Comparison of ENCODE assay signal across 8 cellular contexts in the genomic region with DNA sequence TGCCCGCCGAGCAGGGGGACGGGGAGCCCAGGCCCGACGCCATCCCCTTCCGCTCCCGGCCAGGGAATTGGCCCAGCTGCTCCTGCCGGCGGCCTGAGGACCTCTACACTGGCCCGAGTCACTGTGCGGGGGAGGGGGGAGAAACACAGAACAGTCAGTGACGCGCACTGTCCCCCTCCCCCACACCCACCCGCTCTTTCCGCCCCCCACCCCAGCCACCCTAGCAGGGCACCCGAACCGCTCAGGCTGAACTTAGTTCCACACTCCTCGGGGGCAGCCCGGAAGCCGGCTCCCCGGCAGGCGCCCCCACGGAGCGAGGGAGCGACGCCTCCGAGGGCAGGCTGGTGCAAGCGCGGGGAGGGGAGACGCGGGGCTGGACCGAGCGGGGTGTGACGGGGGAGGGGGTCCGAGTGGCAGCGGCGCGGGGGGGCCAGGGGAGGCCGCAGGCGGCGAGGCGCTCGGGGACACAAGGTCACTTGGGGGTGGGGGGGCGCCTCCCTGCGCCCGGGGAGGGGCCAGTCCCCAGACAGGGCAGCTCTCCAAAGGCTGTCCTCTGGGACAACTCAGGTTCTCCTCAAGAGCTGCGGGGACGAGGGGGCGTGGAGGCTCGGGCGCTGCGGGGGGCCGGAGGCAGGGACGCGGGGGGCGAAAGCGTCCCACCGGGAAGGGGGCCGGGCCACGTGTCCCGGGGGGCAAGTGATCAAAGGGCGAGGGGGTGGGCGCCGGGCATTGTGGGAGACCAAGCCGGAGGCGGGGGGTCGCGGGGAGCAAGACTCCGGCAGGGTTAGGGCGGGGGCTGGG. TPM values are rescaled to one million over a fixed set of nuclear protein-coding genes. Genes with fewer than 3 reads are reported as not detected.
DNase-seq lines count a peak whose midpoint lies in the region; ATAC-seq and TF ChIP-seq lines count a peak whose summit lies in the region.

No MANE protein-coding gene starts in this region.

- H3K4me1 ChIP-seq in cardiac muscle cell (ENCODE audit: low read depth) (peaks cover 39% of the 10 kb centered on the region), ovary (ENCODE audit: insufficient read depth) (peaks cover 23% of the 10 kb centered on the region)

- H3K9me3 ChIP-seq in cardiac muscle cell (ENCODE audit: low read depth): no peaks in the 10 kb centered on the region
- H3K9me3 ChIP-seq in ovary: no peaks in the 10 kb centered on the region

- no peak for TF ChIP-seq EP300 in ovary (IDR thresholded peaks at IDR 0.05)

- no peak for TF ChIP-seq POLR2A in ovary (IDR thresholded peaks at IDR 0.05)

- no peaks in the 10 kb centered on the region for H3K27me3 ChIP-seq in cardiac muscle cell
- no peaks in the 10 kb centered on the region for H3K27me3 ChIP-seq in ovary

- POLR2A ChIA-PET in RWPE1 (lab: Yijun Ruan, JAX; ENCODE audit: low non-redundant PET): interaction anchor here (0.5 to 0.7 kb wide), 4 partner anchors 32 to 231 kb away, joined by 3 to 4 read pairs (median 3); partner anchors contain the start of gene COPS7A

- CTCF ChIA-PET in RWPE1 (lab: Yijun Ruan, JAX): interaction anchor here (0.7 kb wide), 1 partner anchor 219 kb away, joined by 3 read pairs; no protein-coding TSS in a partner anchor

- no peak for TF ChIP-seq CTCF in RWPE1 (conservative IDR thresholded peaks at IDR 0.05; ENCODE audit: low read depth)
- TF ChIP-seq CTCF in cardiac muscle cell (IDR thresholded peaks at IDR 0.05; ENCODE audit: low read depth, low read length): no peak
- TF ChIP-seq CTCF in ovary (IDR thresholded peaks at IDR 0.05): no peak

- 0 to 4% (median 1%) methylated on average over 20 to 70 of the region's 70 CpGs for WGBS in ovary, 3 donors

- peak overlapping the region in 1 of 2 donors; percentile 91 for H3K27ac Mint-ChIP-seq in activated naive CD4-positive, alpha-beta T cell treated with anti-CD3 and anti-CD28 coated beads, Interleukin-2, amount 50 U/mL, for 72 hours

- H3K27ac ChIP-seq in RWPE1: peak overlapping the region; percentile 89
- peak overlapping the region; percentile 94 for H3K27ac ChIP-seq in cardiac muscle cell
- H3K27ac ChIP-seq in ovary: peak overlapping the region; percentile 93 to 97

- H3K4me3 ChIP-seq in cardiac muscle cell: peak overlapping the region; percentile 64
- peak overlapping the region; percentile 98 for H3K4me3 ChIP-seq in ovary

- peaks cover 7% of the 10 kb centered on the region for H3K36me3 ChIP-seq in cardiac muscle cell
- no peaks in the 10 kb centered on the region for H3K36me3 ChIP-seq in ovary

- H3K9me3 Mint-ChIP-seq in activated naive CD4-positive, alpha-beta T cell treated with anti-CD3 and anti-CD28 coated beads, Interleukin-2, amount 50 U/mL, for 72 hours: no peaks in the 10 kb centered on the region

- peak; percentile 29 for DNase-seq in NCI-H2029 (lab: John Stamatoyannopoulos, UW)
- no peak for DNase-seq in NCI-H2029 treated with DMSO at 0.1 percent for 48 hours (lab: John Stamatoyannopoulos, UW)
- no peak for DNase-seq in RWPE1 (ENCODE audit: low spot score)
- peak; percentile 56 to 79 for DNase-seq in activated naive CD4-positive, alpha-beta T cell treated with anti-CD3 and anti-CD28 coated beads, Interleukin-2, amount 50 U/mL, for 72 hours (ENCODE audit: low spot score in 2 of 2)
- DNase-seq in cardiac muscle cell (ENCODE audit: low read depth in 1 of 2, low spot score in 1 of 2): peak; percentile 50 to 63
- DNase-seq in ovary: peak; percentile 80 to 87 (median 84)
- DNase-seq in NOMO-1 treated with dmso at 0.1 percent for 144 hours (lab: John Stamatoyannopoulos, UW; ENCODE audit: unreplicated experiment): no peak
- DNase-seq in H4 (ENCODE audit: low spot score): no peak

- intact Hi-C loops in ovary (cut with DNase I): no loop called here

- peaks cover 22 to 32% of the 10 kb centered on the region in 2 donors for H3K36me3 Mint-ChIP-seq in activated naive CD4-positive, alpha-beta T cell treated with anti-CD3 and anti-CD28 coated beads, Interleukin-2, amount 50 U/mL, for 72 hours

- ATAC-seq in activated naive CD4-positive, alpha-beta T cell treated with anti-CD3 and anti-CD28 coated beads, Interleukin-2, amount 50 U/mL, for 72 hours: peak; percentile 34 to 58

RNA-seq across cellular contexts. Expression of gene CHD4, which starts 0.6 kb away (rescaled TPM):
- 100 to 1,000 TPM; 288 to 307 TPM for total RNA-seq in activated naive CD4-positive, alpha-beta T cell treated with anti-CD3 and anti-CD28 coated beads, Interleukin-2, amount 50 U/mL, for 72 hours
- 363 and 580 TPM in 2 replicates for total RNA-seq in cardiac muscle cell
- 155 and 204 TPM in 2 replicates for polyA plus RNA-seq in cardiac muscle cell
- 100 to 1,000 TPM; 137 to 297 (median 227) TPM for total RNA-seq in ovary
- 100 to 1,000 TPM; 118 to 177 TPM for polyA plus RNA-seq in ovary
- total RNA-seq in H4 (2014; rRNA removed; shearing (Covaris generic)): 242 and 246 TPM in 2 replicates

RNA-seq across cellular contexts. Expression of gene LPAR5, which starts 29.2 kb away (rescaled TPM):
- 1 to 10 TPM; 2.8 to 5.1 TPM for total RNA-seq in activated naive CD4-positive, alpha-beta T cell treated with anti-CD3 and anti-CD28 coated beads, Interleukin-2, amount 50 U/mL, for 72 hours
- total RNA-seq in cardiac muscle cell (0.07 and 0.71 TPM in 2 replicates), ovary (1 to 10 TPM in 6 of 7 donors, under 1 TPM in 1; 0.83 to 2.2 (median 1.3) TPM)
- polyA plus RNA-seq in cardiac muscle cell (0.10 and 0.78 TPM in 2 replicates), ovary (1 to 10 TPM in 1 of 2 donors, under 1 TPM in 1; 0.57 to 2.6 TPM)
- total RNA-seq in H4 (2014; rRNA removed; shearing (Covaris generic)): 0.04 TPM in 1 of 2 replicates, not detected in the other

RNA-seq across cellular contexts. Expression of gene NOP2, which starts 38.4 kb away (rescaled TPM):
- total RNA-seq in activated naive CD4-positive, alpha-beta T cell treated with anti-CD3 and anti-CD28 coated beads, Interleukin-2, amount 50 U/mL, for 72 hours: 10 to 100 TPM; 78.8 to 79.8 TPM
- total RNA-seq in cardiac muscle cell: 20.4 and 45.5 TPM in 2 replicates
- polyA plus RNA-seq in cardiac muscle cell: 36.2 and 38.2 TPM in 2 replicates
- total RNA-seq in ovary: 10 to 100 TPM; 11.6 to 46.9 (median 24.5) TPM
- 10 to 100 TPM; 11.6 to 31.2 TPM for polyA plus RNA-seq in ovary
- total RNA-seq in H4 (2014; rRNA removed; shearing (Covaris generic)): 64.3 and 90.3 TPM in 2 replicates

RNA-seq across cellular contexts. Expression of gene ACRBP, which starts 40.7 kb away (rescaled TPM):
- total RNA-seq in activated naive CD4-positive, alpha-beta T cell treated with anti-CD3 and anti-CD28 coated beads, Interleukin-2, amount 50 U/mL, for 72 hours: 1 to 10 TPM; 2.1 to 2.8 TPM
- total RNA-seq in cardiac muscle cell: 0.99 and 2.8 TPM in 2 replicates
- 2.6 and 7.0 TPM in 2 replicates for polyA plus RNA-seq in cardiac muscle cell
- total RNA-seq in ovary: 1 to 10 TPM in 3 of 7 donors, under 1 TPM in 4; 0.30 to 2.5 (median 0.92) TPM
- 1 to 10 TPM in 1 of 2 donors, under 1 TPM in 1; 0.54 to 2.9 TPM for polyA plus RNA-seq in ovary
- not detected in 2 replicates for total RNA-seq in H4 (2014; rRNA removed; shearing (Covaris generic))

RNA-seq across cellular contexts. Expression of gene IFFO1, which starts 50.7 kb away (rescaled TPM):
- 10 to 100 TPM; 10.3 to 16.4 TPM for total RNA-seq in activated naive CD4-positive, alpha-beta T cell treated with anti-CD3 and anti-CD28 coated beads, Interleukin-2, amount 50 U/mL, for 72 hours
- total RNA-seq in cardiac muscle cell (18.0 and 29.0 TPM in 2 replicates), ovary (10 to 100 TPM; 10.9 to 31.4 (median 22.9) TPM)
- polyA plus RNA-seq in cardiac muscle cell (25.4 and 28.4 TPM in 2 replicates), ovary (10 to 100 TPM in 1 of 2 donors, 1 to 10 TPM in 1; 9.7 to 25.9 TPM)
- 2.1 and 5.4 TPM in 2 replicates for total RNA-seq in H4 (2014; rRNA removed; shearing (Covaris generic))

Comparison
In these comparisons a context has a peak if more than half of its experiments do, and no peak if none do; other contexts are left out.
1. DNase-seq: peak in NCI-H2029 (single experiment), activated naive CD4-positive, alpha-beta T cell treated with anti-CD3 and anti-CD28 coated beads, Interleukin-2, amount 50 U/mL, for 72 hours (2 of 2), cardiac muscle cell (2 of 2) and ovary (5 of 5); none in NCI-H2029 treated with DMSO at 0.1 percent for 48 hours (single experiment), RWPE1 (single experiment), NOMO-1 treated with dmso at 0.1 percent for 144 hours (single experiment) and H4 (single experiment).
2. Peak in every context shown above with its lines, with median percentiles within 50 percentile points of each other: H3K27ac ChIP-seq.